In genomic region chr13:44576396-44577235, GRCh38 we compare ENCODE assay signal across 8 cellular contexts. TPM values are rescaled to one million over a fixed set of nuclear protein-coding genes. Genes with fewer than 3 reads are reported as not detected.
DNase-seq lines count a peak whose midpoint lies in the region; ATAC-seq, FAIRE-seq and TF ChIP-seq lines count a peak whose summit lies in the region.

No MANE protein-coding gene starts in this region.

- H3K9me3 Mint-ChIP-seq in effector memory CD8-positive, alpha-beta T cell = no peaks in the 10 kb centered on the region

- H3K9ac ChIP-seq in mucosa of stomach (ENCODE audit: low read length) = peak overlapping the region; percentile 92

- DNase-seq in AG10803 (ENCODE audit: low read depth) = no peak
- peak; percentile 30 to 32 for DNase-seq in activated CD4-positive, alpha-beta T cell treated with anti-CD3 and anti-CD28 coated beads for 4 hours
- DNase-seq in effector memory CD8-positive, alpha-beta T cell = peak in 1 of 3 experiments; percentile 7
- DNase-seq in stomach = peak; percentile 34
- DNase-seq in H54 (ENCODE audit: insufficient read length, low spot score) = no peak

- H3K9me3 ChIP-seq in mucosa of stomach (ENCODE audit: control insufficient read depth, low read length) (no peaks in the 10 kb centered on the region), stomach (no peaks in the 10 kb centered on the region)

- H3K36me3 ChIP-seq in mucosa of stomach (ENCODE audit: control insufficient read depth, insufficient read depth, low read length) = no peaks in the 10 kb centered on the region
- H3K36me3 ChIP-seq in stomach = no peaks in the 10 kb centered on the region

- H3K27me3 Mint-ChIP-seq in effector memory CD8-positive, alpha-beta T cell = no peaks in the 10 kb centered on the region

- no peak for FAIRE-seq in H54 (lab: Jason Lieb, UNC)

- peak overlapping the region; percentile 77 for H3K4me3 ChIP-seq in AG10803 (ENCODE audit: low read length)
- H3K4me3 ChIP-seq in mucosa of stomach (ENCODE audit: low read length) = peak overlapping the region; percentile 70
- peak overlapping the region; percentile 87 to 95 (median 94) for H3K4me3 ChIP-seq in stomach

- WGBS in stomach, 5 donors = 0 to 1% (median 0%) methylated on average over 28 to 107 of the region's 109 CpGs

- TF ChIP-seq POLR2A in stomach (IDR thresholded peaks at IDR 0.05) = peak in 1 of 4 donors; percentile 51
- TF ChIP-seq POLR2A in H54 (IDR thresholded peaks at IDR 0.05; ENCODE audit: low read depth, low read length) = no peak

- H3K36me3 Mint-ChIP-seq in effector memory CD8-positive, alpha-beta T cell (ENCODE audit: insufficient read depth) = peaks cover 31% of the 10 kb centered on the region

- peak overlapping the region; percentile 96 to 99 (median 98) for H3K27ac ChIP-seq in stomach

- H3K4me1 ChIP-seq in mucosa of stomach (ENCODE audit: control insufficient read depth, insufficient read depth, low read length) (peaks cover 29% of the 10 kb centered on the region), stomach (peaks cover 27 to 51% (median 41%) of the 10 kb centered on the region in 4 donors)

- TF ChIP-seq CTCF in AG10803 (conservative IDR thresholded peaks at IDR 0.05; ENCODE audit: low read length) = no peak
- TF ChIP-seq CTCF in stomach (IDR thresholded peaks at IDR 0.05) = no peak

- H3K27ac Mint-ChIP-seq in effector memory CD8-positive, alpha-beta T cell = peak overlapping the region; percentile 97 to 98

- intact Hi-C loops in stomach (cut with DNase I; ENCODE audit: low total_unique reads) = no loop called here

- peaks cover 40 to 47% of the 10 kb centered on the region in 2 donors for H3K4me1 Mint-ChIP-seq in effector memory CD8-positive, alpha-beta T cell (ENCODE audit: low read depth in 2 of 2)

- peak; percentile 25 for ATAC-seq in GM19372 (IDR thresholded peaks at IDR 0.05; ENCODE audit: low read depth, unreplicated experiment)
- peak; percentile 5 for ATAC-seq in HG03442 (IDR thresholded peaks at IDR 0.05; ENCODE audit: unreplicated experiment)
- ATAC-seq in effector memory CD8-positive, alpha-beta T cell (replicated peaks) = peak; percentile 16

- H3K4me3 Mint-ChIP-seq in effector memory CD8-positive, alpha-beta T cell = peak overlapping the region; percentile 96 to 98

- no peak for TF ChIP-seq EP300 in stomach (IDR thresholded peaks at IDR 0.05)

- H3K27me3 ChIP-seq in mucosa of stomach (ENCODE audit: control insufficient read depth, insufficient read depth, low read length) = no peaks in the 10 kb centered on the region
- no peaks in the 10 kb centered on the region for H3K27me3 ChIP-seq in stomach

RNA-seq across cellular contexts. Expression of gene TSC22D1, which starts 0.5 kb away (rescaled TPM):
- 100 to 1,000 TPM in 3 of 5 donors, 10 to 100 TPM in 2; 26.1 to 195 (median 127) TPM for total RNA-seq in stomach
- polyA plus RNA-seq in stomach = 100 to 1,000 TPM in 2 of 3 donors, 10 to 100 TPM in 1; 83.9 to 115 (median 107) TPM

Comparison
In these comparisons a context has a peak if more than half of its experiments do, and no peak if none do; other contexts are left out.
1. DNase-seq: peak in activated CD4-positive, alpha-beta T cell treated with anti-CD3 and anti-CD28 coated beads for 4 hours (2 of 2) and stomach (single experiment); none in AG10803 (single experiment) and H54 (single experiment).
2. Peak in every context shown above with its lines, with median percentiles within 50 percentile points of each other: H3K4me3 ChIP-seq and ATAC-seq.